19 cellular contexts compared by ENCODE assay signal in genomic region chr12:122140467-122141257, GRCh38. TPM values are rescaled to one million over a fixed set of nuclear protein-coding genes. Genes with fewer than 3 reads are reported as not detected.
DNase-seq lines count a peak whose midpoint lies in the region; ATAC-seq, FAIRE-seq and TF ChIP-seq lines count a peak whose summit lies in the region.
"Had no signal": no experiment of that assay in that cellular context is flagged by ENCODE, and none has a peak within 500 bp of the region (broad histone marks: within the 10 kb centered on the region; RNA-seq: fewer than 3 reads in every experiment).

No MANE protein-coding gene starts in this region.

- TF ChIP-seq CTCF in bronchial epithelial cell (IDR thresholded peaks at IDR 0.05; ENCODE audit: insufficient read depth, low read length, severe bottlenecking): no peak
- no peak for TF ChIP-seq CTCF in nephron progenitor cell (IDR thresholded peaks at IDR 0.05)
- no peak for TF ChIP-seq CTCF in gastrocnemius medialis (IDR thresholded peaks at IDR 0.05 in 4 of 5, conservative IDR thresholded peaks at IDR 0.05 in 1 of 5)

- no peaks in the 10 kb centered on the region for H3K27me3 ChIP-seq in bronchial epithelial cell (ENCODE audit: control insufficient read depth, insufficient read depth, low read length)
- H3K27me3 ChIP-seq in gastrocnemius medialis: no peaks in the 10 kb centered on the region
- H3K27me3 ChIP-seq: BE2C had no signal

- H3K9me3 Mint-ChIP-seq in activated T-helper 1 cell treated with anti-CD3 and anti-CD28 coated beads, Interleukin-12 subunit alpha, Interleukin-12 subunit beta, Interleukin-2, Interleukin-4 antibody, amounts not matched to agents 30 ng/mL and 10 ng/mL and 1 ng/mL, durations not matched to agents 14 hours and 24 hours and 36 hours: no peaks in the 10 kb centered on the region
- H3K9me3 Mint-ChIP-seq in nephron progenitor cell: peaks cover 11% of the 10 kb centered on the region
- no peaks in the 10 kb centered on the region for H3K9me3 Mint-ChIP-seq in activated T-cell treated with anti-CD3 and anti-CD28 coated beads, Interleukin-2, amount 50 U/mL, for 4 hours
- H3K9me3 Mint-ChIP-seq: CD8-positive, alpha-beta memory T cell had no signal

- ATAC-seq in gastrocnemius medialis (peak; percentile 32 to 75), left ventricle myocardium superior (no peak), GM18498 (IDR thresholded peaks at IDR 0.05; ENCODE audit: unreplicated experiment) (no peak)
- no peak for ATAC-seq in activated T-cell treated with anti-CD3 and anti-CD28 coated beads, Interleukin-2, amount 50 U/mL, for 4 hours
- ATAC-seq: A549, HCT116 had no signal

- no peak for DNase-seq in activated T-helper 1 cell treated with anti-CD3 and anti-CD28 coated beads, Interleukin-12 subunit alpha, Interleukin-12 subunit beta, Interleukin-2, Interleukin-4 antibody, amounts not matched to agents 30 ng/mL and 10 ng/mL and 1 ng/mL, durations not matched to agents 14 hours and 24 hours and 36 hours (ENCODE audit: low spot score)
- DNase-seq in bronchial epithelial cell (ENCODE audit: low read depth) (no peak), nephron progenitor cell (no peak), gastrocnemius medialis (peak; percentile 64 to 70), left ventricle myocardium superior (no peak), MV-4-11 (lab: John Stamatoyannopoulos, UW) (no peak)
- DNase-seq in activated T-cell treated with anti-CD3 and anti-CD28 coated beads, Interleukin-2, amount 50 U/mL, for 4 hours: no peak
- DNase-seq: BE2C; Caco-2; CD8-positive, alpha-beta memory T cell; DMS53; GF-D8; GM23248; IMR-90 had no signal

- in situ Hi-C loops in gastrocnemius medialis (cut with MboI; ENCODE audit: low sequenced_read_pairs in 4 of 4): no loop called here

- peak overlapping the region; percentile 34 for H3K27ac Mint-ChIP-seq in activated T-helper 1 cell treated with anti-CD3 and anti-CD28 coated beads, Interleukin-12 subunit alpha, Interleukin-12 subunit beta, Interleukin-2, Interleukin-4 antibody, amounts not matched to agents 30 ng/mL and 10 ng/mL and 1 ng/mL, durations not matched to agents 14 hours and 24 hours and 36 hours
- peak overlapping the region; percentile 64 for H3K27ac Mint-ChIP-seq in nephron progenitor cell

- H3K4me3 Mint-ChIP-seq in activated T-helper 1 cell treated with anti-CD3 and anti-CD28 coated beads, Interleukin-12 subunit alpha, Interleukin-12 subunit beta, Interleukin-2, Interleukin-4 antibody, amounts not matched to agents 30 ng/mL and 10 ng/mL and 1 ng/mL, durations not matched to agents 14 hours and 24 hours and 36 hours: no peak overlapping the region
- H3K4me3 Mint-ChIP-seq in nephron progenitor cell: no peak overlapping the region
- H3K4me3 Mint-ChIP-seq in activated T-cell treated with anti-CD3 and anti-CD28 coated beads, Interleukin-2, amount 50 U/mL, for 4 hours: no peak overlapping the region
- H3K4me3 Mint-ChIP-seq: CD8-positive, alpha-beta memory T cell had no signal

- H3K4me3 ChIP-seq in bronchial epithelial cell (ENCODE audit: low read depth, low read length) (no peak overlapping the region), gastrocnemius medialis (no peak overlapping the region)
- H3K4me3 ChIP-seq: A549, GM23248 had no signal

- H3K36me3 ChIP-seq in bronchial epithelial cell (ENCODE audit: control insufficient read depth, insufficient read depth, low read length) (peaks cover 36% of the 10 kb centered on the region), gastrocnemius medialis (peaks cover 0 to 86% of the 10 kb centered on the region in 2 donors)

- H3K27me3 Mint-ChIP-seq in activated T-helper 1 cell treated with anti-CD3 and anti-CD28 coated beads, Interleukin-12 subunit alpha, Interleukin-12 subunit beta, Interleukin-2, Interleukin-4 antibody, amounts not matched to agents 30 ng/mL and 10 ng/mL and 1 ng/mL, durations not matched to agents 14 hours and 24 hours and 36 hours (ENCODE audit: insufficient read depth): no peaks in the 10 kb centered on the region
- H3K27me3 Mint-ChIP-seq in nephron progenitor cell (ENCODE audit: low read depth, poor library complexity): peaks cover 4% of the 10 kb centered on the region
- no peaks in the 10 kb centered on the region for H3K27me3 Mint-ChIP-seq in activated T-cell treated with anti-CD3 and anti-CD28 coated beads, Interleukin-2, amount 50 U/mL, for 4 hours (ENCODE audit: low read depth)
- H3K27me3 Mint-ChIP-seq: CD8-positive, alpha-beta memory T cell had no signal

- H3K27ac ChIP-seq in gastrocnemius medialis: peak overlapping the region; percentile 81 to 93 (median 90)
- H3K27ac ChIP-seq: A549, GM23248 had no signal

- intact Hi-C loops in activated T-helper 1 cell treated with anti-CD3 and anti-CD28 coated beads, Interleukin-12 subunit alpha, Interleukin-12 subunit beta, Interleukin-2, Interleukin-4 antibody, amounts not matched to agents 30 ng/mL and 10 ng/mL and 1 ng/mL, durations not matched to agents 14 hours and 24 hours and 36 hours (cut with micrococcal nuclease): no loop called here
- intact Hi-C loops in gastrocnemius medialis (cut with DNase I; ENCODE audit: low total_unique reads) (loop anchor here (5.0 kb wide), 1 partner anchor 42 kb away; the partner anchor contains the start of gene LRRC43), left ventricle myocardium superior (cut with micrococcal nuclease) (no loop called here)

- H3K4me1 ChIP-seq in gastrocnemius medialis: peaks cover 32 to 39% of the 10 kb centered on the region in 2 donors
- H3K4me1 ChIP-seq: A549, BE2C, Caco-2 had no signal

- H3K4me1 Mint-ChIP-seq in activated T-helper 1 cell treated with anti-CD3 and anti-CD28 coated beads, Interleukin-12 subunit alpha, Interleukin-12 subunit beta, Interleukin-2, Interleukin-4 antibody, amounts not matched to agents 30 ng/mL and 10 ng/mL and 1 ng/mL, durations not matched to agents 14 hours and 24 hours and 36 hours (ENCODE audit: low read depth): no peaks in the 10 kb centered on the region
- H3K4me1 Mint-ChIP-seq in nephron progenitor cell: peaks cover 13% of the 10 kb centered on the region
- no peaks in the 10 kb centered on the region for H3K4me1 Mint-ChIP-seq in activated T-cell treated with anti-CD3 and anti-CD28 coated beads, Interleukin-2, amount 50 U/mL, for 4 hours (ENCODE audit: low read depth)
- H3K4me1 Mint-ChIP-seq: CD8-positive, alpha-beta memory T cell had no signal

- H3K36me3 Mint-ChIP-seq in activated T-helper 1 cell treated with anti-CD3 and anti-CD28 coated beads, Interleukin-12 subunit alpha, Interleukin-12 subunit beta, Interleukin-2, Interleukin-4 antibody, amounts not matched to agents 30 ng/mL and 10 ng/mL and 1 ng/mL, durations not matched to agents 14 hours and 24 hours and 36 hours (ENCODE audit: low read depth): peaks cover 11% of the 10 kb centered on the region
- peaks cover 49% of the 10 kb centered on the region for H3K36me3 Mint-ChIP-seq in nephron progenitor cell (ENCODE audit: low read depth)
- H3K36me3 Mint-ChIP-seq in activated T-cell treated with anti-CD3 and anti-CD28 coated beads, Interleukin-2, amount 50 U/mL, for 4 hours (ENCODE audit: insufficient read depth): peaks cover 21% of the 10 kb centered on the region

- no peaks in the 10 kb centered on the region for H3K9me3 ChIP-seq in gastrocnemius medialis
- H3K9me3 ChIP-seq: A549, Caco-2 had no signal

- no peak for TF ChIP-seq POLR2A in gastrocnemius medialis (IDR thresholded peaks at IDR 0.05)

- peak; percentile 47 for FAIRE-seq in bronchial epithelial cell (lab: Jason Lieb, UNC)
- FAIRE-seq: A549, H54 had no signal

RNA-seq across cellular contexts. Expression of gene IL31, which starts 33.4 kb away (rescaled TPM):
- 5.5 and 6.6 TPM in 2 replicates for total RNA-seq in activated T-helper 1 cell treated with anti-CD3 and anti-CD28 coated beads, Interleukin-12 subunit alpha, Interleukin-12 subunit beta, Interleukin-2, Interleukin-4 antibody, amounts not matched to agents 30 ng/mL and 10 ng/mL and 1 ng/mL, durations not matched to agents 14 hours and 24 hours and 36 hours
- not detected in 2 replicates for total RNA-seq in bronchial epithelial cell
- not detected for total RNA-seq in gastrocnemius medialis
- total RNA-seq in left ventricle myocardium superior: not detected
- 10 to 100 TPM in 1 of 3 donors, 1 to 10 TPM in 2; 3.1 to 31.4 (median 5.3) TPM for total RNA-seq in activated T-cell treated with anti-CD3 and anti-CD28 coated beads, Interleukin-2, amount 50 U/mL, for 4 hours
- total RNA-seq: Caco-2, GM23248, HT-29, IMR-90 had no signal

RNA-seq across cellular contexts. Expression of gene LRRC43, which starts 42.3 kb away (rescaled TPM):
- 0.26 TPM in 1 of 2 replicates, not detected in the other for total RNA-seq in activated T-helper 1 cell treated with anti-CD3 and anti-CD28 coated beads, Interleukin-12 subunit alpha, Interleukin-12 subunit beta, Interleukin-2, Interleukin-4 antibody, amounts not matched to agents 30 ng/mL and 10 ng/mL and 1 ng/mL, durations not matched to agents 14 hours and 24 hours and 36 hours
- total RNA-seq in bronchial epithelial cell (under 0.01 and 0.51 TPM in 2 replicates), gastrocnemius medialis (not detected), left ventricle myocardium superior (1.4 TPM)
- under 1 TPM in 1 of 3 donors, not detected in 2; 0.28 TPM for total RNA-seq in activated T-cell treated with anti-CD3 and anti-CD28 coated beads, Interleukin-2, amount 50 U/mL, for 4 hours
- total RNA-seq: HT-29 had no signal

Comparison
In these comparisons a context has a peak if more than half of its experiments do, and no peak if none do; other contexts are left out.
1. DNase-seq: peak in gastrocnemius medialis (2 of 2); none in activated T-helper 1 cell treated with anti-CD3 and anti-CD28 coated beads, Interleukin-12 subunit alpha, Interleukin-12 subunit beta, Interleukin-2, Interleukin-4 antibody, amounts not matched to agents 30 ng/mL and 10 ng/mL and 1 ng/mL, durations not matched to agents 14 hours and 24 hours and 36 hours (single experiment), bronchial epithelial cell (single experiment), nephron progenitor cell (single experiment), left ventricle myocardium superior (single experiment), MV-4-11 (single experiment) and activated T-cell treated with anti-CD3 and anti-CD28 coated beads, Interleukin-2, amount 50 U/mL, for 4 hours (single experiment).
2. ATAC-seq: peak in gastrocnemius medialis (2 of 2); none in left ventricle myocardium superior (single experiment), activated T-cell treated with anti-CD3 and anti-CD28 coated beads, Interleukin-2, amount 50 U/mL, for 4 hours (0 of 2) and GM18498 (single experiment).